Comparison of ENCODE assay signal across 11 cellular contexts in the genomic region with DNA sequence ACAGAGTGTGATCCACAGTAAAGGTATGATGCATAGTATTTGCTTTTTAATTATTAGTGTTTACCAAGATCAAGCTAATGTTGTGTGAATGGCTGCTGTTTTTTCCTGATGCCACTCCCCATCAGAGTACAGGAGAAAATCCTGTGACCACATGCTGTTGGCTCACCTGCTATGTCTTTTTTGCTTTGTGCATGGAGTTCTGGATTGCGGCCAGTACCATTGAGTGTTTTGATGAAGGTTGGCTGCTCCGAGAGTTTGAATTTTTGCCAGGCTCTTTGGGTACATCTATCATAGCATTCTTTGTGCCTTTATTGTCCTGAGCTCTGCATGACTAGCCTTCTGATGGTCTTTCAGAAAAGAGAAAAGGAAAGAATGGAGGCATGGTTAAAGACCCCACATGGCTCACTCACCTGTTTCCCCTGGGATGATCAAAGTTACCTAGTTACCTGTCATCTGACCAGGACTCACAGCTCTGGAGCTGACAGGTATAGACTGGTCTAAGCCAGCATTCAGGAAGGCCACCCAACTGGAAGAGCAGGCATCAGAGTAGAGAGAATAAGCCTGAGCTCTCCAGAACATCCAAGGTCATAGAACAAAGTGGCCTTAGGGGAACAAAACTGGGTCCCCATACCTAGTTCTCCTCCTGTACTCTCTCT. TPM values are rescaled to one million over a fixed set of nuclear protein-coding genes. Genes with fewer than 3 reads are reported as not detected.
DNase-seq lines count a peak whose midpoint lies in the region; ATAC-seq and TF ChIP-seq lines count a peak whose summit lies in the region.
"Had no signal": no experiment of that assay in that cellular context is flagged by ENCODE, and none has a peak within 500 bp of the region (broad histone marks: within the 10 kb centered on the region; RNA-seq: fewer than 3 reads in every experiment).

No MANE protein-coding gene starts in this region.

- TF ChIP-seq CTCF in 22Rv1 (IDR thresholded peaks at IDR 0.05) (no peak), epithelial cell of proximal tubule (conservative IDR thresholded peaks at IDR 0.05; ENCODE audit: low read depth, low read length) (no peak), psoas muscle (IDR thresholded peaks at IDR 0.05) (no peak), Calu3 (IDR thresholded peaks at IDR 0.05; ENCODE audit: unreplicated experiment) (no peak)

- CTCF ChIA-PET in Calu3 (lab: Charles Lee), result no interaction called here

- no TSS peak for BruUV-seq in Calu3 (replicated peaks; lab: Mats Ljungman, UMichigan)

- peaks cover 49% of the 10 kb centered on the region for H3K27me3 Mint-ChIP-seq in Calu3 (ENCODE audit: unreplicated experiment)

- no peak overlapping the region for H3K4me3 Mint-ChIP-seq in Calu3 (ENCODE audit: low read depth, unreplicated experiment)

- no peaks in the 10 kb centered on the region for H3K9me3 ChIP-seq in psoas muscle

- H3K36me3 ChIP-seq in psoas muscle (ENCODE audit: insufficient read depth in 1 of 2, low read depth in 1 of 2), result no peaks in the 10 kb centered on the region

- H3K4me3 ChIP-seq in epithelial cell of proximal tubule (ENCODE audit: low read depth, low read length) (no peak overlapping the region), psoas muscle (no peak overlapping the region)

- H3K27me3 ChIP-seq in psoas muscle (ENCODE audit: insufficient read depth in 3 of 3, low read length in 2 of 3), result no peaks in the 10 kb centered on the region

- H3K36me3 Mint-ChIP-seq in Calu3 (ENCODE audit: insufficient read depth, unreplicated experiment), result no peaks in the 10 kb centered on the region

- no peaks in the 10 kb centered on the region for H3K9me3 Mint-ChIP-seq in Calu3 (ENCODE audit: low read depth, unreplicated experiment)

- ATAC-seq in psoas muscle, result no peak

- 72 to 83% (median 81%) methylated on average over 2 of the region's 2 CpGs for WGBS in psoas muscle, 3 donors

- peaks cover 15% of the 10 kb centered on the region for H3K4me1 Mint-ChIP-seq in Calu3 (ENCODE audit: low read depth, unreplicated experiment)

- DNase-seq in NCI-H1092 treated with DMSO at 0.1 percent for 48 hours (lab: John Stamatoyannopoulos, UW) (peak; percentile 95), NCI-H748 (lab: John Stamatoyannopoulos, UW; ENCODE audit: unreplicated experiment) (peak; percentile 85), epithelial cell of proximal tubule (ENCODE audit: low read depth) (peak; percentile 30), NCI-H1436 (lab: John Stamatoyannopoulos, UW) (no peak), NCI-H187 treated with DMSO at 0.1 percent for 48 hours (lab: John Stamatoyannopoulos, UW) (no peak), psoas muscle (no peak), Calu3 (no peak)
- DNase-seq: activated gamma-delta T cell treated with Interleukin-2 at 50 U/mL for 16 hours, islet precursor cell, posterior cingulate gyrus had no signal

- H3K4me1 ChIP-seq in psoas muscle, result no peaks in the 10 kb centered on the region

- intact Hi-C loops in psoas muscle (cut with DNase I), result no loop called here
- intact Hi-C loops in Calu3 (cut with micrococcal nuclease; ENCODE audit: unreplicated experiment), result no loop called here

- H3K27ac ChIP-seq in 22Rv1, result peak overlapping the region; percentile 46
- H3K27ac ChIP-seq in psoas muscle, result no peak overlapping the region

- H3K27ac Mint-ChIP-seq in Calu3 (ENCODE audit: unreplicated experiment), result no peak overlapping the region

RNA-seq across cellular contexts. Expression of gene SGPL1, which starts 11.9 kb away (rescaled TPM):
- total RNA-seq in epithelial cell of proximal tubule (32.8 and 35.7 TPM in 2 replicates), psoas muscle (10 to 100 TPM in 2 of 4 donors, 1 to 10 TPM in 2; 9.5 to 15.1 (median 11.5) TPM), Calu3 (2022) (75.8 and 84.6 TPM in 2 replicates)
- 1 to 10 TPM; 3.7 to 7.4 (median 5.2) TPM for polyA plus RNA-seq in psoas muscle

RNA-seq across cellular contexts. Expression of gene TBATA, which starts 18.7 kb away (rescaled TPM):
- not detected in 2 replicates for total RNA-seq in epithelial cell of proximal tubule
- total RNA-seq in psoas muscle, result not detected
- polyA plus RNA-seq in psoas muscle, result not detected
- total RNA-seq in Calu3 (2022), result not detected in 2 replicates

Comparison
In these comparisons a context has a peak if more than half of its experiments do, and no peak if none do; other contexts are left out.
1. DNase-seq: peak in NCI-H1092 treated with DMSO at 0.1 percent for 48 hours (single experiment), NCI-H748 (single experiment) and epithelial cell of proximal tubule (single experiment); none in NCI-H1436 (single experiment), NCI-H187 treated with DMSO at 0.1 percent for 48 hours (single experiment), psoas muscle (0 of 2) and Calu3 (single experiment).